In genomic region chr17:77697480-77698400, GRCh38 we compare ENCODE assay signal across 19 cellular contexts.
DNase-seq lines count a peak whose midpoint lies in the region; ATAC-seq and TF ChIP-seq lines count a peak whose summit lies in the region.
"Had no signal": no experiment of that assay in that cellular context is flagged by ENCODE, and none has a peak within 500 bp of the region (broad histone marks: within the 10 kb centered on the region; RNA-seq: fewer than 3 reads in every experiment).

No MANE protein-coding gene starts in this region.

- POLR2A ChIA-PET in GM10248 (lab: Yijun Ruan, JAX), result no interaction called here

- H3K27ac ChIP-seq in neural cell (ENCODE audit: low read length) (peak overlapping the region; percentile 96), uterus (peak overlapping the region; percentile 33 to 46)
- H3K27ac ChIP-seq: Peyer's patch had no signal

- no peaks in the 10 kb centered on the region for H3K9me3 Mint-ChIP-seq in natural killer cell treated with Interleukin-12 subunit alpha and Interleukin-12 subunit beta and Interleukin-15 and Interleukin-18, amount 100 ng/mL, for 72 hours
- no peaks in the 10 kb centered on the region for H3K9me3 Mint-ChIP-seq in natural killer cell
- H3K9me3 Mint-ChIP-seq in chondrocyte (ENCODE audit: low read depth), result peaks cover 10% of the 10 kb centered on the region

- no peak for TF ChIP-seq POLR2A in uterus (IDR thresholded peaks at IDR 0.05)

- H3K27ac Mint-ChIP-seq in natural killer cell treated with Interleukin-12 subunit alpha and Interleukin-12 subunit beta and Interleukin-15 and Interleukin-18, amount 100 ng/mL, for 72 hours, result no peak overlapping the region
- H3K27ac Mint-ChIP-seq in natural killer cell (no peak overlapping the region), chondrocyte (ENCODE audit: unreplicated experiment) (no peak overlapping the region)
- H3K27ac Mint-ChIP-seq: CD8-positive, alpha-beta T cell had no signal

- no peaks in the 10 kb centered on the region for H3K79me2 ChIP-seq in neural cell (replicated peaks; ENCODE audit: insufficient read depth, low read length)

- H3K4me3 ChIP-seq in neural cell (ENCODE audit: low read length) (no peak overlapping the region), uterus (no peak overlapping the region)
- H3K4me3 ChIP-seq: HAP-1, Peyer's patch had no signal

- no peaks in the 10 kb centered on the region for H3K4me1 ChIP-seq in uterus
- H3K4me1 ChIP-seq: Peyer's patch had no signal

- no peak overlapping the region for H2AFZ ChIP-seq in neural cell (ENCODE audit: low read depth, low read length)

- peak overlapping the region; percentile 79 for H3K9ac ChIP-seq in neural cell (ENCODE audit: low read length)

- no peak for TF ChIP-seq EP300 in neural cell (conservative IDR thresholded peaks at IDR 0.05; ENCODE audit: poor library complexity, severe bottlenecking)

- H3K9me2 ChIP-seq in neural cell (ENCODE audit: insufficient read depth, low read length), result no peaks in the 10 kb centered on the region

- TF ChIP-seq RAD21 in neural cell (conservative IDR thresholded peaks at IDR 0.05), result no peak

- DNase-seq in natural killer cell treated with Interleukin-12 subunit alpha and Interleukin-12 subunit beta and Interleukin-15 and Interleukin-18, amount 100 ng/mL, for 72 hours (ENCODE audit: low spot score), result peak; percentile 5
- no peak for DNase-seq in natural killer cell
- DNase-seq in chondrocyte (ENCODE audit: low spot score), result peak; percentile 79
- DNase-seq in uterus, result no peak
- no peak for DNase-seq in kidney tubule cell (ENCODE audit: low spot score)
- no peak for DNase-seq in GM10248 (ENCODE audit: extremely low spot score)
- no peak for DNase-seq in SIG-M5 (lab: John Stamatoyannopoulos, UW)
- DNase-seq: ACHN, DMS79 treated with DMSO at 0.1 percent for 48 hours, IMR-90, Kasumi-1, NCI-H1417 treated with DMSO at 0.1 percent for 48 hours, NCI-H2029 treated with DMSO at 0.1 percent for 48 hours, NCI-H510A, SHP77 had no signal

- ATAC-seq in natural killer cell treated with Interleukin-12 subunit alpha and Interleukin-12 subunit beta and Interleukin-15 and Interleukin-18, amount 100 ng/mL, for 72 hours, result peak in 1 of 2 donors; percentile 24
- ATAC-seq in natural killer cell, result no peak
- ATAC-seq: CD8-positive, alpha-beta T cell had no signal

- H3K4me1 Mint-ChIP-seq in natural killer cell treated with Interleukin-12 subunit alpha and Interleukin-12 subunit beta and Interleukin-15 and Interleukin-18, amount 100 ng/mL, for 72 hours (ENCODE audit: low read depth in 2 of 2), result peaks cover 3 to 4% of the 10 kb centered on the region in 2 donors
- H3K4me1 Mint-ChIP-seq in natural killer cell, result peaks cover 0 to 4% of the 10 kb centered on the region in 2 donors
- H3K4me1 Mint-ChIP-seq in chondrocyte (ENCODE audit: low read depth), result peaks cover 4% of the 10 kb centered on the region

- CTCF ChIA-PET in GM10248 (lab: Yijun Ruan, JAX), result no interaction called here

- no peak for TF ChIP-seq CTCF in natural killer cell (IDR thresholded peaks at IDR 0.05)
- TF ChIP-seq CTCF in chondrocyte (IDR thresholded peaks at IDR 0.05), result no peak
- TF ChIP-seq CTCF in neural cell (IDR thresholded peaks at IDR 0.05; ENCODE audit: poor library complexity, severe bottlenecking), result no peak
- no peak for TF ChIP-seq CTCF in uterus (IDR thresholded peaks at IDR 0.05)
- TF ChIP-seq CTCF in GM10248 (IDR thresholded peaks at IDR 0.05; ENCODE audit: control extremely low read depth, extremely low read depth, low read depth, missing control alignments), result no peak

- H3K4me3 Mint-ChIP-seq in natural killer cell treated with Interleukin-12 subunit alpha and Interleukin-12 subunit beta and Interleukin-15 and Interleukin-18, amount 100 ng/mL, for 72 hours, result no peak overlapping the region
- no peak overlapping the region for H3K4me3 Mint-ChIP-seq in natural killer cell
- H3K4me3 Mint-ChIP-seq in chondrocyte (ENCODE audit: unreplicated experiment), result no peak overlapping the region
- H3K4me3 Mint-ChIP-seq: CD8-positive, alpha-beta T cell had no signal

- intact Hi-C loops in natural killer cell (cut with micrococcal nuclease), result no loop called here
- intact Hi-C loops in uterus (cut with DNase I; ENCODE audit: low total_unique reads), result no loop called here

- H3K4me2 ChIP-seq in neural cell (ENCODE audit: low read length), result no peak overlapping the region

- H4K20me1 ChIP-seq in neural cell (ENCODE audit: insufficient read depth), result no peaks in the 10 kb centered on the region

- no peaks in the 10 kb centered on the region for H3F3A ChIP-seq in neural cell (ENCODE audit: insufficient read depth, low read length, poor library complexity, severe bottlenecking)

- H3K36me3 Mint-ChIP-seq in natural killer cell treated with Interleukin-12 subunit alpha and Interleukin-12 subunit beta and Interleukin-15 and Interleukin-18, amount 100 ng/mL, for 72 hours, result peaks cover 11% of the 10 kb centered on the region
- no peaks in the 10 kb centered on the region for H3K36me3 Mint-ChIP-seq in natural killer cell
- no peaks in the 10 kb centered on the region for H3K36me3 Mint-ChIP-seq in chondrocyte (ENCODE audit: low read depth)
- H3K36me3 Mint-ChIP-seq: CD8-positive, alpha-beta T cell had no signal

- H3K27me3 ChIP-seq in neural cell (ENCODE audit: insufficient read depth, low read depth, low read length) (no peaks in the 10 kb centered on the region), uterus (no peaks in the 10 kb centered on the region)
- H3K27me3 ChIP-seq: Peyer's patch had no signal

- peaks cover 24 to 34% of the 10 kb centered on the region in 2 donors for H3K27me3 Mint-ChIP-seq in natural killer cell treated with Interleukin-12 subunit alpha and Interleukin-12 subunit beta and Interleukin-15 and Interleukin-18, amount 100 ng/mL, for 72 hours
- peaks cover 42 to 68% of the 10 kb centered on the region in 2 donors for H3K27me3 Mint-ChIP-seq in natural killer cell (ENCODE audit: low read depth in 2 of 2)
- H3K27me3 Mint-ChIP-seq in chondrocyte (ENCODE audit: low read depth), result peaks cover 68% of the 10 kb centered on the region

- no peaks in the 10 kb centered on the region for H3K9me3 ChIP-seq in neural cell (ENCODE audit: low read length)
- no peaks in the 10 kb centered on the region for H3K9me3 ChIP-seq in uterus
- H3K9me3 ChIP-seq: Peyer's patch had no signal

- no peaks in the 10 kb centered on the region for H3K36me3 ChIP-seq in neural cell (ENCODE audit: insufficient read depth, low read length)
- H3K36me3 ChIP-seq in uterus, result no peaks in the 10 kb centered on the region
- H3K36me3 ChIP-seq: HAP-1, Peyer's patch had no signal

TF ChIP-seq in neural cell, 6 proteins besides CTCF, POLR2A, EP300 and RAD21:
- TF ChIP-seq POLR2AphosphoS5 (IDR thresholded peaks at IDR 0.05) (no peak), TAF1 (IDR thresholded peaks at IDR 0.05; ENCODE audit: low read depth) (no peak), REST (IDR thresholded peaks at IDR 0.05; ENCODE audit: borderline replicate concordance) (no peak), EZH2 (IDR thresholded peaks at IDR 0.05; ENCODE audit: borderline replicate concordance, insufficient read depth, low read length, poor library complexity, severe bottlenecking) (no peak), MXI1 (conservative IDR thresholded peaks at IDR 0.05; ENCODE audit: poor library complexity, severe bottlenecking) (no peak), SMC3 (conservative IDR thresholded peaks at IDR 0.05; ENCODE audit: poor library complexity) (no peak)

Comparison
In these comparisons a context has a peak if more than half of its experiments do, and no peak if none do; other contexts are left out.
1. DNase-seq: peak in natural killer cell treated with Interleukin-12 subunit alpha and Interleukin-12 subunit beta and Interleukin-15 and Interleukin-18, amount 100 ng/mL, for 72 hours (single experiment) and chondrocyte (single experiment); none in natural killer cell (single experiment), uterus (0 of 2), kidney tubule cell (single experiment), GM10248 (single experiment) and SIG-M5 (single experiment).